ENCODE assay signal across 23 cellular contexts in the genomic region with DNA sequence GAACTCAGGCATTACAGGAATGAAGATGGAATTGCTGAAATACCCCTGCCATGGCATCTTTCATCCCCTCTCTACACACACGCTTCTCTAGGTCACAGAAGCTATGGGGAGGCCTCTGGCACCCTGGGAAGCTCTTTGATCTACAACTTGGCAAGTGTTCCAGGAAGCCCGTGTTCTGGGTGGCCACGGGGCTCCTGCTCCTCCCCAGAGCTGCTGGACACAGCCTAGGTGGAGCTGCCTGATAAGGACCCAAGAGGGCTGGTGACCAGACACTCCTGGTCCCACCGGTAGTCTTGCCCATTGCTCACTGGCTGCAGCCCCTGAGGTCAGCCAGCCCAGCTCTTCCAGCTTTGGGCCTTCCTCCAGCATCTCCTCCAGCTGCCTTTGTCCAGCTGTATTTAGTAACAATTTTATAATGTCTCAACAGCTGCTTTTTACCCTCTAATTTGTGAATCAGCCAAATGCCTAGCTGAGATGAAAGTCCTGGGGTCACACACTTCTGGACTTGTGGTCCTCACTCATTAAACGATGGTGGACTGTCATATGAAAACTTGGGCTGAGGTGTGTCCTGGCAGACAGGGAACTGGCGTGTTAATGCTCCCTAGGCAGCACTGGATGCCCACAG.
DNase-seq lines count a peak whose midpoint lies in the region; ATAC-seq, FAIRE-seq and TF ChIP-seq lines count a peak whose summit lies in the region.
"Had no signal": no experiment of that assay in that cellular context is flagged by ENCODE, and none has a peak within 500 bp of the region (broad histone marks: within the 10 kb centered on the region; RNA-seq: fewer than 3 reads in every experiment).

No MANE protein-coding gene starts in this region.

- H3K36me3 Mint-ChIP-seq in nephron progenitor cell (ENCODE audit: low read depth), result no peaks in the 10 kb centered on the region

- no peaks in the 10 kb centered on the region for H3K27me3 Mint-ChIP-seq in nephron progenitor cell (ENCODE audit: low read depth, poor library complexity)

- no peaks in the 10 kb centered on the region for H3K9me3 ChIP-seq in adrenal gland (replicated peaks in 1 of 3)
- H3K9me3 ChIP-seq: BE2C had no signal

- H3K4me3 Mint-ChIP-seq in nephron progenitor cell, result no peak overlapping the region
- H3K4me3 Mint-ChIP-seq: HFFc6 had no signal

- intact Hi-C loops in adrenal gland (cut with DNase I) (no loop called here), left ventricle myocardium superior (cut with micrococcal nuclease) (no loop called here)

- H3K4me1 ChIP-seq in adrenal gland (replicated peaks in 1 of 2), result no peaks in the 10 kb centered on the region
- H3K4me1 ChIP-seq: BE2C had no signal

- no peak overlapping the region for H3K27ac ChIP-seq in adrenal gland
- H3K27ac ChIP-seq: WERI-Rb-1 had no signal

- DNase-seq in COR-L47 (lab: John Stamatoyannopoulos, UW) (peak; percentile 8), adrenal gland (peak in 4 of 7 donors; percentile 16 to 49 (median 42)), left ventricle myocardium superior (no peak), nephron progenitor cell (no peak), amniotic stem cell (lab: John Stamatoyannopoulos, UW) (no peak), H54 (ENCODE audit: insufficient read length, low spot score) (no peak)
- DNase-seq: activated CD4-positive, alpha-beta T cell treated with anti-CD3 and anti-CD28 coated beads, Interleukin-2, amount 50 U/mL, for 1 hour; activated CD8-positive, alpha-beta memory T cell treated with anti-CD3 and anti-CD28 coated beads, Interleukin-2, amount 50 U/mL, for 4 hours; activated effector memory CD4-positive, alpha-beta T cell treated with Interleukin-2 at 50 U/mL for 16 hours; BE2C; caudate nucleus; HFFc6; hypothalamus; islet precursor cell; NCI-H187 treated with DMSO at 0.1 percent for 48 hours; NCI-H446; stimulated activated CD4-positive, alpha-beta T cell treated with anti-CD3 and anti-CD28 coated beads, Interleukin-12 subunit alpha, Interleukin-12 subunit beta, amount 100 ng/mL, for 4 hours; T-helper 2 cell; WERI-Rb-1 had no signal

- TF ChIP-seq POLR2A in adrenal gland (IDR thresholded peaks at IDR 0.05) (no peak), H54 (IDR thresholded peaks at IDR 0.05; ENCODE audit: low read depth, low read length) (no peak)

- no peaks in the 10 kb centered on the region for H3K27me3 ChIP-seq in adrenal gland

- no peaks in the 10 kb centered on the region for H3K9me3 Mint-ChIP-seq in nephron progenitor cell
- H3K9me3 Mint-ChIP-seq: HFFc6 had no signal

- WGBS in adrenal gland, 4 donors, result 55 to 63% (median 62%) methylated on average over 4 to 6 of the region's 6 CpGs

- ATAC-seq in left ventricle myocardium superior (peak; percentile 66), HG02840 (IDR thresholded peaks at IDR 0.05; ENCODE audit: low FRiP score, unreplicated experiment) (no peak), HG03135 (IDR thresholded peaks at IDR 0.05; ENCODE audit: unreplicated experiment) (no peak)
- ATAC-seq: K562 had no signal

- no peak for TF ChIP-seq CTCF in adrenal gland (IDR thresholded peaks at IDR 0.05)
- no peak for TF ChIP-seq CTCF in nephron progenitor cell (IDR thresholded peaks at IDR 0.05)

- H3K27ac Mint-ChIP-seq in nephron progenitor cell, result peak overlapping the region; percentile 31
- H3K27ac Mint-ChIP-seq: HFFc6 had no signal

- FAIRE-seq in H54 (lab: Jason Lieb, UNC), result no peak
- FAIRE-seq: A204.1, K562 had no signal

- no peaks in the 10 kb centered on the region for H3K36me3 ChIP-seq in adrenal gland (replicated peaks in 1 of 2)
- H3K36me3 ChIP-seq: BE2C, WERI-Rb-1 had no signal

- H3K4me3 ChIP-seq in adrenal gland, result no peak overlapping the region
- H3K4me3 ChIP-seq: K562 had no signal

- peaks cover 51% of the 10 kb centered on the region for H3K4me1 Mint-ChIP-seq in nephron progenitor cell

Comparison
In these comparisons a context has a peak if more than half of its experiments do, and no peak if none do; other contexts are left out.
1. DNase-seq: peak in COR-L47 (single experiment) and adrenal gland (4 of 7); none in left ventricle myocardium superior (single experiment), nephron progenitor cell (single experiment), amniotic stem cell (single experiment) and H54 (single experiment).